Comparison of ENCODE assay signal across 37 cellular contexts in genomic region chr3:30919600-30919999, GRCh38. TPM values are rescaled to one million over a fixed set of nuclear protein-coding genes. Genes with fewer than 3 reads are reported as not detected.
"Had no signal": no experiment of that assay in that cellular context is flagged by ENCODE, and none has a peak within 500 bp of the region (broad histone marks: within the 10 kb centered on the region; RNA-seq: fewer than 3 reads in every experiment).

No MANE protein-coding gene starts in this region.

- H3K36me3 Mint-ChIP-seq: activated naive CD4-positive, alpha-beta T cell treated with anti-CD3 and anti-CD28 coated beads, Interleukin-2, amount 50 U/mL, for 72 hours; activated naive CD8-positive, alpha-beta T cell treated with anti-CD3 and anti-CD28 coated beads, Interleukin-2, amount 10 ng/mL, durations not matched to agents 7 days and 5 days had no signal

- H3K4me1 ChIP-seq: adrenal gland, body of pancreas, breast epithelium had no signal

- H3K36me3 ChIP-seq: adrenal gland, brain microvascular endothelial cell, breast epithelium had no signal

- DNase-seq: activated B cell treated with CpG ODN at 0.5 μM for 24 hours; activated CD4-positive, alpha-beta memory T cell treated with anti-CD3 and anti-CD28 coated beads for 36 hours; activated CD4-positive, alpha-beta T cell treated with anti-CD3 and anti-CD28 coated beads for 4 hours; activated CD4-positive, alpha-beta T cell treated with anti-CD3 and anti-CD28 coated beads, Interleukin-2, amount 10 ng/mL, durations not matched to agents 24 days and 14 days; activated CD4-positive, alpha-beta T cell treated with anti-CD3 and anti-CD28 coated beads, Interleukin-2, amount 50 U/mL, for 1 hour; activated CD4-positive, alpha-beta T cell treated with anti-CD3 and anti-CD28 coated beads, Interleukin-2, amount 50 U/mL, for 4 hours; activated CD4-positive, CD25-positive, alpha-beta regulatory T cell treated with anti-CD3 and anti-CD28 coated beads, Interleukin-2, amount 50 U/mL, for 72 hours; activated CD8-positive, alpha-beta memory T cell treated with anti-CD3 and anti-CD28 coated beads, Interleukin-2, amount 50 U/mL, for 4 hours; activated CD8-positive, alpha-beta T cell treated with anti-CD3 and anti-CD28 coated beads for 36 hours; activated effector memory CD4-positive, alpha-beta T cell treated with anti-CD3 and anti-CD28 coated beads, Interleukin-2, amount 50 U/mL, for 16 hours; activated gamma-delta T cell treated with Interleukin-2 at 50 U/mL for 16 hours; activated naive CD4-positive, alpha-beta T cell; activated naive CD4-positive, alpha-beta T cell treated with anti-CD3 and anti-CD28 coated beads for 36 hours; activated naive CD4-positive, alpha-beta T cell treated with anti-CD3 and anti-CD28 coated beads, Interleukin-2, amount 50 U/mL, for 16 hours; activated naive CD8-positive, alpha-beta T cell treated with anti-CD3 and anti-CD28 coated beads, Interleukin-2, amount 10 ng/mL, durations not matched to agents 7 days and 5 days; activated naive CD8-positive, alpha-beta T cell treated with anti-CD3 and anti-CD28 coated beads, Interleukin-2, amount 50 U/mL, for 24 hours; activated T-cell treated with anti-CD3 and anti-CD28 coated beads for 4 hours; activated T-cell treated with anti-CD3 and anti-CD28 coated beads, Interleukin-2, amount 50 U/mL, for 1 hour; activated T-cell treated with anti-CD3 and anti-CD28 coated beads, Interleukin-2, amount 50 U/mL, for 4 hours; activated T-cell treated with anti-CD3 and anti-CD28 coated beads, Interleukin-2, amount 50 U/mL, for 72 hours; adrenal gland; amniotic stem cell; aorta; body of pancreas; brain microvascular endothelial cell; central memory CD4-positive, alpha-beta T cell; T-helper 1 cell; T-helper 2 cell; T-helper 9 cell had no signal

- H3K27ac ChIP-seq: adrenal gland, body of pancreas, brain microvascular endothelial cell, breast epithelium, VCaP had no signal

- H3K27me3 ChIP-seq: adrenal gland, body of pancreas, brain microvascular endothelial cell, breast epithelium had no signal

- H3K27ac Mint-ChIP-seq: activated B cell treated with CpG ODN at 0.5 μM for 24 hours; activated CD4-positive, alpha-beta memory T cell treated with anti-CD3 and anti-CD28 coated beads for 36 hours; activated CD4-positive, alpha-beta T cell treated with anti-CD3 and anti-CD28 coated beads, Interleukin-2, amount 10 ng/mL, durations not matched to agents 24 days and 14 days; activated CD8-positive, alpha-beta T cell treated with anti-CD3 and anti-CD28 coated beads for 36 hours; activated naive CD4-positive, alpha-beta T cell treated with anti-CD3 and anti-CD28 coated beads for 36 hours; activated naive CD4-positive, alpha-beta T cell treated with anti-CD3 and anti-CD28 coated beads, Interleukin-2, amount 50 U/mL, for 72 hours; activated naive CD8-positive, alpha-beta T cell treated with anti-CD3 and anti-CD28 coated beads, Interleukin-2, amount 10 ng/mL, durations not matched to agents 7 days and 5 days; activated naive CD8-positive, alpha-beta T cell treated with anti-CD3 and anti-CD28 coated beads, Interleukin-2, amount 50 U/mL, for 24 hours; activated T-cell treated with anti-CD3 and anti-CD28 coated beads, Interleukin-2, amount 50 U/mL, for 72 hours; activated T-helper 1 cell treated with anti-CD3 and anti-CD28 coated beads, Interleukin-12 subunit alpha, Interleukin-12 subunit beta, Interleukin-2, Interleukin-4 antibody, amounts not matched to agents 30 ng/mL and 10 ng/mL and 1 ng/mL, durations not matched to agents 14 hours and 24 hours and 36 hours; activated T-helper 17 cell treated with anti-CD3 and anti-CD28 coated beads, Interleukin-2, amount 50 U/mL, for 72 hours; T-helper 1 cell treated with Interleukin-12 subunit alpha and Interleukin-12 subunit beta and Interleukin-4 antibody, amounts not matched to agents 30 μg/mL and 1 μg/mL, for 36 hours; T-helper 2 cell treated with Interferon-gamma antibody and Interleukin-4, amounts not matched to agents 5 μg/mL and 100 μg/mL, for 36 hours had no signal

- ATAC-seq: activated CD8-positive, alpha-beta T cell treated with anti-CD3 and anti-CD28 coated beads for 36 hours; activated naive CD4-positive, alpha-beta T cell treated with anti-CD3 and anti-CD28 coated beads, Interleukin-2, amount 50 U/mL, for 72 hours; activated naive CD8-positive, alpha-beta T cell treated with anti-CD3 and anti-CD28 coated beads, Interleukin-2, amount 50 U/mL, for 24 hours; activated T-cell treated with anti-CD3 and anti-CD28 coated beads, Interleukin-2, amount 50 U/mL, for 4 hours; activated T-cell treated with anti-CD3 and anti-CD28 coated beads, Interleukin-2, amount 50 U/mL, for 72 hours; activated T-helper 17 cell treated with anti-CD3 and anti-CD28 coated beads, Interleukin-2, amount 50 U/mL, for 72 hours; body of pancreas had no signal

- H3K4me3 ChIP-seq: adrenal gland, body of pancreas, breast epithelium had no signal

- H3K27me3 Mint-ChIP-seq: activated CD4-positive, alpha-beta T cell treated with anti-CD3 and anti-CD28 coated beads, Interleukin-2, amount 10 ng/mL, durations not matched to agents 24 days and 14 days; activated naive CD8-positive, alpha-beta T cell treated with anti-CD3 and anti-CD28 coated beads, Interleukin-2, amount 10 ng/mL, durations not matched to agents 7 days and 5 days; activated T-helper 17 cell treated with anti-CD3 and anti-CD28 coated beads, Interleukin-2, amount 50 U/mL, for 72 hours had no signal

- H3K9me3 ChIP-seq: adrenal gland, body of pancreas had no signal

- H3K4me1 Mint-ChIP-seq: activated B cell treated with CpG ODN at 0.5 μM for 24 hours; activated CD4-positive, alpha-beta T cell treated with anti-CD3 and anti-CD28 coated beads, Interleukin-2, amount 10 ng/mL, durations not matched to agents 24 days and 14 days; activated naive CD8-positive, alpha-beta T cell treated with anti-CD3 and anti-CD28 coated beads, Interleukin-2, amount 10 ng/mL, durations not matched to agents 7 days and 5 days; activated naive CD8-positive, alpha-beta T cell treated with anti-CD3 and anti-CD28 coated beads, Interleukin-2, amount 50 U/mL, for 24 hours; activated T-helper 17 cell treated with anti-CD3 and anti-CD28 coated beads, Interleukin-2, amount 50 U/mL, for 72 hours had no signal

- H3K4me3 Mint-ChIP-seq: activated B cell treated with CpG ODN at 0.5 μM for 24 hours; activated CD4-positive, alpha-beta memory T cell treated with anti-CD3 and anti-CD28 coated beads for 36 hours; activated CD4-positive, alpha-beta T cell treated with anti-CD3 and anti-CD28 coated beads, Interleukin-2, amount 10 ng/mL, durations not matched to agents 24 days and 14 days; activated CD8-positive, alpha-beta T cell treated with anti-CD3 and anti-CD28 coated beads for 36 hours; activated naive CD4-positive, alpha-beta T cell treated with anti-CD3 and anti-CD28 coated beads for 36 hours; activated naive CD8-positive, alpha-beta T cell treated with anti-CD3 and anti-CD28 coated beads, Interleukin-2, amount 10 ng/mL, durations not matched to agents 7 days and 5 days; activated naive CD8-positive, alpha-beta T cell treated with anti-CD3 and anti-CD28 coated beads, Interleukin-2, amount 50 U/mL, for 24 hours; activated T-cell treated with anti-CD3 and anti-CD28 coated beads, Interleukin-2, amount 50 U/mL, for 4 hours; activated T-cell treated with anti-CD3 and anti-CD28 coated beads, Interleukin-2, amount 50 U/mL, for 72 hours; activated T-helper 1 cell treated with anti-CD3 and anti-CD28 coated beads, Interleukin-12 subunit alpha, Interleukin-12 subunit beta, Interleukin-2, Interleukin-4 antibody, amounts not matched to agents 30 ng/mL and 10 ng/mL and 1 ng/mL, durations not matched to agents 14 hours and 24 hours and 36 hours; activated T-helper 17 cell treated with anti-CD3 and anti-CD28 coated beads, Interleukin-2, amount 50 U/mL, for 72 hours; T-helper 1 cell treated with Interleukin-12 subunit alpha and Interleukin-12 subunit beta and Interleukin-4 antibody, amounts not matched to agents 30 μg/mL and 1 μg/mL, for 36 hours; T-helper 2 cell treated with Interferon-gamma antibody and Interleukin-4, amounts not matched to agents 5 μg/mL and 100 μg/mL, for 36 hours had no signal

- H3K9me3 Mint-ChIP-seq: activated B cell treated with CpG ODN at 0.5 μM for 24 hours; activated CD4-positive, alpha-beta T cell treated with anti-CD3 and anti-CD28 coated beads, Interleukin-2, amount 10 ng/mL, durations not matched to agents 24 days and 14 days; activated naive CD8-positive, alpha-beta T cell treated with anti-CD3 and anti-CD28 coated beads, Interleukin-2, amount 50 U/mL, for 24 hours; activated T-cell treated with anti-CD3 and anti-CD28 coated beads, Interleukin-2, amount 50 U/mL, for 72 hours; activated T-helper 17 cell treated with anti-CD3 and anti-CD28 coated beads, Interleukin-2, amount 50 U/mL, for 72 hours; T-helper 2 cell treated with Interferon-gamma antibody and Interleukin-4, amounts not matched to agents 5 μg/mL and 100 μg/mL, for 36 hours had no signal

RNA-seq across cellular contexts. Expression of gene GADL1, which starts 25.1 kb away (rescaled TPM):
- total RNA-seq: activated B cell treated with CpG ODN at 0.5 μM for 24 hours; activated CD4-positive, alpha-beta memory T cell treated with anti-CD3 and anti-CD28 coated beads for 36 hours; activated CD4-positive, alpha-beta T cell treated with anti-CD3 and anti-CD28 coated beads, Interleukin-2, amount 10 ng/mL, durations not matched to agents 24 days and 14 days; activated CD8-positive, alpha-beta memory T cell treated with anti-CD3 and anti-CD28 coated beads for 36 hours; activated CD8-positive, alpha-beta T cell treated with anti-CD3 and anti-CD28 coated beads for 36 hours; activated naive CD4-positive, alpha-beta T cell treated with anti-CD3 and anti-CD28 coated beads for 36 hours; activated naive CD4-positive, alpha-beta T cell treated with anti-CD3 and anti-CD28 coated beads, Interleukin-2, amount 50 U/mL, for 72 hours; activated naive CD8-positive, alpha-beta T cell treated with anti-CD3 and anti-CD28 coated beads, Interleukin-2, amount 10 ng/mL, durations not matched to agents 7 days and 5 days; activated T-cell treated with anti-CD3 and anti-CD28 coated beads, Interleukin-2, amount 50 U/mL, for 4 hours; activated T-cell treated with anti-CD3 and anti-CD28 coated beads, Interleukin-2, amount 50 U/mL, for 72 hours; activated T-helper 1 cell treated with anti-CD3 and anti-CD28 coated beads, Interleukin-12 subunit alpha, Interleukin-12 subunit beta, Interleukin-2, Interleukin-4 antibody, amounts not matched to agents 30 ng/mL and 10 ng/mL and 1 ng/mL, durations not matched to agents 14 hours and 24 hours and 36 hours; activated T-helper 17 cell treated with anti-CD3 and anti-CD28 coated beads, Interleukin-2, amount 50 U/mL, for 72 hours; body of pancreas; breast epithelium had no signal
